In genomic region chr11:674406-674805, GRCh38 we compare ENCODE assay signal across 36 cellular contexts. TPM values are rescaled to one million over a fixed set of nuclear protein-coding genes. Genes with fewer than 3 reads are reported as not detected.
"Had no signal": no experiment of that assay in that cellular context is flagged by ENCODE, and none has a peak within 500 bp of the region (broad histone marks: within the 10 kb centered on the region; RNA-seq: fewer than 3 reads in every experiment).

No MANE protein-coding gene starts in this region.

- H3K27ac ChIP-seq: adrenal gland, brain microvascular endothelial cell, colonic mucosa, epithelial cell of prostate, esophagus squamous epithelium, gastroesophageal sphincter, heart right ventricle had no signal

- DNase-seq: activated CD4-positive, alpha-beta memory T cell treated with anti-CD3 and anti-CD28 coated beads, Interleukin-2, amount 10 ng/mL, durations not matched to agents 7 days and 5 days; activated CD4-positive, alpha-beta T cell treated with anti-CD3 and anti-CD28 coated beads for 1 hour; activated CD4-positive, alpha-beta T cell treated with anti-CD3 and anti-CD28 coated beads for 4 hours; activated CD4-positive, alpha-beta T cell treated with anti-CD3 and anti-CD28 coated beads, Interleukin-2, amount 10 ng/mL, durations not matched to agents 7 days and 5 days; activated CD4-positive, alpha-beta T cell treated with anti-CD3 and anti-CD28 coated beads, Interleukin-2, amount 50 U/mL, for 4 hours; activated CD8-positive, alpha-beta memory T cell treated with anti-CD3 and anti-CD28 coated beads, Interleukin-2, amount 50 U/mL, for 48 hours; activated effector memory CD4-positive, alpha-beta T cell treated with anti-CD3 and anti-CD28 coated beads, Interleukin-2, amount 50 U/mL, for 16 hours; activated naive CD4-positive, alpha-beta T cell treated with anti-CD3 and anti-CD28 coated beads for 36 hours; activated naive CD8-positive, alpha-beta T cell treated with anti-CD3 and anti-CD28 coated beads for 36 hours; activated naive CD8-positive, alpha-beta T cell treated with anti-CD3 and anti-CD28 coated beads, Interleukin-2, amount 50 U/mL, for 24 hours; activated T-cell treated with anti-CD3 and anti-CD28 coated beads for 4 hours; activated T-cell treated with anti-CD3 and anti-CD28 coated beads, Interleukin-2, amount 50 U/mL, for 24 hours; adrenal gland; amygdala; aorta; brain microvascular endothelial cell; colonic mucosa; effector CD8-positive, alpha-beta T cell; esophagus squamous epithelium; foreskin melanocyte; heart right ventricle; T-helper 2 cell had no signal

- H3K27me3 ChIP-seq: adrenal gland, brain microvascular endothelial cell, colonic mucosa, esophagus squamous epithelium, gastroesophageal sphincter, heart right ventricle had no signal

- H3K27ac Mint-ChIP-seq: activated CD4-positive, alpha-beta memory T cell treated with anti-CD3 and anti-CD28 coated beads, Interleukin-2, amount 10 ng/mL, durations not matched to agents 7 days and 5 days; activated CD4-positive, alpha-beta T cell treated with anti-CD3 and anti-CD28 coated beads, Interleukin-2, amount 10 ng/mL, durations not matched to agents 7 days and 5 days; activated naive CD4-positive, alpha-beta T cell treated with anti-CD3 and anti-CD28 coated beads for 36 hours; activated naive CD4-positive, alpha-beta T cell treated with anti-CD3 and anti-CD28 coated beads, Interleukin-2, amount 50 U/mL, for 24 hours; activated naive CD8-positive, alpha-beta T cell treated with anti-CD3 and anti-CD28 coated beads for 36 hours; activated naive CD8-positive, alpha-beta T cell treated with anti-CD3 and anti-CD28 coated beads, Interleukin-2, amount 50 U/mL, for 24 hours; activated T-cell treated with anti-CD3 and anti-CD28 coated beads, Interleukin-2, amount 50 U/mL, for 24 hours; activated T-helper 1 cell treated with anti-CD3 and anti-CD28 coated beads, Interleukin-12 subunit alpha, Interleukin-12 subunit beta, Interleukin-2, Interleukin-4 antibody, amounts not matched to agents 30 ng/mL and 10 ng/mL and 1 ng/mL, durations not matched to agents 14 hours and 24 hours and 36 hours; activated T-helper 2 cell treated with anti-CD3 and anti-CD28 coated beads, Interferon-gamma antibody, Interleukin-2, Interleukin-4, amounts not matched to agents 10 μg/mL and 5 μg/mL and 100 μg/mL, durations not matched to agents 14 hours and 24 hours and 36 hours had no signal

- H3K9me3 ChIP-seq: adrenal gland, colonic mucosa, esophagus squamous epithelium, gastroesophageal sphincter, heart right ventricle had no signal

- ATAC-seq: activated naive CD8-positive, alpha-beta T cell treated with anti-CD3 and anti-CD28 coated beads, Interleukin-2, amount 50 U/mL, for 24 hours; gastroesophageal sphincter; heart right ventricle had no signal

- H3K4me1 Mint-ChIP-seq: activated CD4-positive, alpha-beta memory T cell treated with anti-CD3 and anti-CD28 coated beads, Interleukin-2, amount 10 ng/mL, durations not matched to agents 7 days and 5 days; activated CD4-positive, alpha-beta T cell treated with anti-CD3 and anti-CD28 coated beads, Interleukin-2, amount 10 ng/mL, durations not matched to agents 7 days and 5 days; activated naive CD4-positive, alpha-beta T cell treated with anti-CD3 and anti-CD28 coated beads, Interleukin-2, amount 50 U/mL, for 24 hours; activated naive CD8-positive, alpha-beta T cell treated with anti-CD3 and anti-CD28 coated beads for 36 hours; activated naive CD8-positive, alpha-beta T cell treated with anti-CD3 and anti-CD28 coated beads, Interleukin-2, amount 50 U/mL, for 24 hours; central memory CD8-positive, alpha-beta T cell had no signal

- H3K4me3 ChIP-seq: adrenal gland, colonic mucosa, esophagus squamous epithelium, gastroesophageal sphincter, heart right ventricle had no signal

- H3K4me1 ChIP-seq: adrenal gland, colonic mucosa, esophagus squamous epithelium, gastroesophageal sphincter, heart right ventricle had no signal

- H3K27me3 Mint-ChIP-seq: activated CD4-positive, alpha-beta memory T cell treated with anti-CD3 and anti-CD28 coated beads, Interleukin-2, amount 10 ng/mL, durations not matched to agents 7 days and 5 days; activated CD4-positive, alpha-beta T cell treated with anti-CD3 and anti-CD28 coated beads, Interleukin-2, amount 10 ng/mL, durations not matched to agents 7 days and 5 days; activated naive CD4-positive, alpha-beta T cell treated with anti-CD3 and anti-CD28 coated beads, Interleukin-2, amount 50 U/mL, for 24 hours; activated naive CD8-positive, alpha-beta T cell treated with anti-CD3 and anti-CD28 coated beads for 36 hours; activated naive CD8-positive, alpha-beta T cell treated with anti-CD3 and anti-CD28 coated beads, Interleukin-2, amount 50 U/mL, for 24 hours; activated T-cell treated with anti-CD3 and anti-CD28 coated beads, Interleukin-2, amount 50 U/mL, for 24 hours; central memory CD8-positive, alpha-beta T cell had no signal

- H3K4me3 Mint-ChIP-seq: activated CD4-positive, alpha-beta memory T cell treated with anti-CD3 and anti-CD28 coated beads, Interleukin-2, amount 10 ng/mL, durations not matched to agents 7 days and 5 days; activated CD4-positive, alpha-beta T cell treated with anti-CD3 and anti-CD28 coated beads, Interleukin-2, amount 10 ng/mL, durations not matched to agents 7 days and 5 days; activated naive CD4-positive, alpha-beta T cell treated with anti-CD3 and anti-CD28 coated beads for 36 hours; activated naive CD4-positive, alpha-beta T cell treated with anti-CD3 and anti-CD28 coated beads, Interleukin-2, amount 50 U/mL, for 24 hours; activated naive CD8-positive, alpha-beta T cell treated with anti-CD3 and anti-CD28 coated beads for 36 hours; activated naive CD8-positive, alpha-beta T cell treated with anti-CD3 and anti-CD28 coated beads, Interleukin-2, amount 50 U/mL, for 24 hours; activated T-cell treated with anti-CD3 and anti-CD28 coated beads, Interleukin-2, amount 50 U/mL, for 24 hours; activated T-helper 1 cell treated with anti-CD3 and anti-CD28 coated beads, Interleukin-12 subunit alpha, Interleukin-12 subunit beta, Interleukin-2, Interleukin-4 antibody, amounts not matched to agents 30 ng/mL and 10 ng/mL and 1 ng/mL, durations not matched to agents 14 hours and 24 hours and 36 hours; central memory CD8-positive, alpha-beta T cell had no signal

- H3K9me3 Mint-ChIP-seq: activated CD4-positive, alpha-beta memory T cell treated with anti-CD3 and anti-CD28 coated beads, Interleukin-2, amount 10 ng/mL, durations not matched to agents 7 days and 5 days; activated CD4-positive, alpha-beta T cell treated with anti-CD3 and anti-CD28 coated beads, Interleukin-2, amount 10 ng/mL, durations not matched to agents 7 days and 5 days; activated naive CD4-positive, alpha-beta T cell treated with anti-CD3 and anti-CD28 coated beads for 36 hours; activated naive CD4-positive, alpha-beta T cell treated with anti-CD3 and anti-CD28 coated beads, Interleukin-2, amount 50 U/mL, for 24 hours; activated naive CD8-positive, alpha-beta T cell treated with anti-CD3 and anti-CD28 coated beads for 36 hours; activated naive CD8-positive, alpha-beta T cell treated with anti-CD3 and anti-CD28 coated beads, Interleukin-2, amount 50 U/mL, for 24 hours; activated T-cell treated with anti-CD3 and anti-CD28 coated beads, Interleukin-2, amount 50 U/mL, for 24 hours; activated T-helper 1 cell treated with anti-CD3 and anti-CD28 coated beads, Interleukin-12 subunit alpha, Interleukin-12 subunit beta, Interleukin-2, Interleukin-4 antibody, amounts not matched to agents 30 ng/mL and 10 ng/mL and 1 ng/mL, durations not matched to agents 14 hours and 24 hours and 36 hours; activated T-helper 2 cell treated with anti-CD3 and anti-CD28 coated beads, Interferon-gamma antibody, Interleukin-2, Interleukin-4, amounts not matched to agents 10 μg/mL and 5 μg/mL and 100 μg/mL, durations not matched to agents 14 hours and 24 hours and 36 hours; central memory CD8-positive, alpha-beta T cell had no signal

RNA-seq across cellular contexts. Expression of gene DRD4, which starts 37.3 kb away (rescaled TPM):
- total RNA-seq: bronchial epithelial cell, fibroblast of villous mesenchyme, glomerular endothelial cell had no signal

RNA-seq across cellular contexts. Expression of gene SCT, which starts 47.4 kb away (rescaled TPM):
- total RNA-seq: activated CD4-positive, alpha-beta memory T cell treated with anti-CD3 and anti-CD28 coated beads, Interleukin-2, amount 10 ng/mL, durations not matched to agents 7 days and 5 days; activated CD4-positive, alpha-beta T cell treated with anti-CD3 and anti-CD28 coated beads, Interleukin-2, amount 10 ng/mL, durations not matched to agents 7 days and 5 days; activated naive CD4-positive, alpha-beta T cell treated with anti-CD3 and anti-CD28 coated beads for 36 hours; activated naive CD8-positive, alpha-beta T cell treated with anti-CD3 and anti-CD28 coated beads for 36 hours; activated T-helper 1 cell treated with anti-CD3 and anti-CD28 coated beads, Interleukin-12 subunit alpha, Interleukin-12 subunit beta, Interleukin-2, Interleukin-4 antibody, amounts not matched to agents 30 ng/mL and 10 ng/mL and 1 ng/mL, durations not matched to agents 14 hours and 24 hours and 36 hours; activated T-helper 2 cell treated with anti-CD3 and anti-CD28 coated beads, Interferon-gamma antibody, Interleukin-2, Interleukin-4, amounts not matched to agents 10 μg/mL and 5 μg/mL and 100 μg/mL, durations not matched to agents 14 hours and 24 hours and 36 hours; adrenal gland; aorta; bronchial epithelial cell; cardiac septum; dermis microvascular lymphatic vessel endothelial cell; endothelial cell of umbilical vein; fibroblast of lung; fibroblast of villous mesenchyme; gastroesophageal sphincter; glomerular endothelial cell; T-helper 1 cell treated with Interleukin-12 subunit alpha and Interleukin-12 subunit beta and Interleukin-4 antibody, amounts not matched to agents 30 ng/mL and 1 ng/mL, for 36 hours had no signal
